In genomic region chr1:48644950-48645605, GRCh38 we compare ENCODE assay signal across 1 cellular context.
TF ChIP-seq lines count a peak whose summit lies in the region.

No MANE protein-coding gene starts in this region.

TF ChIP-seq in H1, 55 proteins besides CTCF, POLR2A, EP300 and RAD21 (continued from another document):
- no peak for TF ChIP-seq CHD2 (IDR thresholded peaks at IDR 0.05; ENCODE audit: low read length)
- TF ChIP-seq TEAD4 (IDR thresholded peaks at IDR 0.05; ENCODE audit: low read depth, low read length) = no peak
